1 cellular context compared by ENCODE assay signal in genomic region chr12:29783773-29784666, GRCh38.
TF ChIP-seq lines count a peak whose summit lies in the region.

Gene TMTC1 (minus strand): TSS chr12:29783942. CDS start chr12:29783751, 191 bp downstream.

TF ChIP-seq in HEK293, 187 proteins besides CTCF, POLR2A, EP300 and RAD21 (continued from another document):
- TF ChIP-seq YY1 (tag by site-specific recombination; IDR thresholded peaks at IDR 0.05), result no peak
- no peak for TF ChIP-seq OSR2 (tag by site-specific recombination; IDR thresholded peaks at IDR 0.05)
- TF ChIP-seq ZNF558 (tag by site-specific recombination; IDR thresholded peaks at IDR 0.05), result no peak
- no peak for TF ChIP-seq ZNF704 (tag by site-specific recombination; IDR thresholded peaks at IDR 0.05)
- peak; percentile 44; the same call in 1 of the 2 replicates for TF ChIP-seq ZBTB1 (tag by site-specific recombination; IDR thresholded peaks at IDR 0.05)
